In the genomic region with DNA sequence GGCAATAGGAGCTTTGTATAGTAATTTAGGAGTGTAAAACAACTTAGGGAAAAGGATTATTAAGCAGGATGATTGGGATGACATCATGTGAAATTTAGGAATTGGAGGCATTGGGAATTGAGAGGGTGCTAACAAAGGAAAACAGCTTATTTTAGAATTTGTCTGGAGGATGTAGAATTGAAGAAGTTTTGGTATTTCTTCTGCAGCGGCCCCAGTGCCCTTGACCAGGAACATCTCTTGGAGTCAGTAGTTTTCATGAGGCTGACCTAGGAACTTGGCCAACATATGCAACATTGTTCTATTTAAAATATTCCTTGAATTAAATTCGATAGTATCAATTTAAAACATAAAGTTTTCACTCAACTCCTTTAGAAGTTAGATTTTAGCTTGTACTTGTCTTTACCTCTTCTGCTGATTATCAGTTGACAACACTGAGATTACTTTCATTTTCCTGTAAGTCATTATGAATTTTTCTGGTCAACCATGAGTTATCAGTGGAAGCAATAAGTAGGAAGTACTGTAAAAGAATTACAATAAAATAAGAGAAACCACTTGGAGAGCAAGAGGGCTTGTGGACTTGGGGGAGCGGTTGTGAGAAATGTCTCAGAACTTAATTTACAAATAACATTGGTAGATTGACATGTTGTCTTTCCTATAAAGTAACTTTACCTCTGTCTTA, we compare ENCODE assay signal across 13 cellular contexts. TPM values are rescaled to one million over a fixed set of nuclear protein-coding genes. Genes with fewer than 3 reads are reported as not detected.
A peak's percentile ranks its signal among the peaks of the same experiment; 100 is the strongest.
DNase-seq lines count a peak whose midpoint lies in the region; ATAC-seq, FAIRE-seq and TF ChIP-seq lines count a peak whose summit lies in the region.
"Had no signal": no experiment of that assay in that cellular context is flagged by ENCODE, and none has a peak within 500 bp of the region (broad histone marks: within the 10 kb centered on the region; RNA-seq: fewer than 3 reads in every experiment).

No MANE protein-coding gene starts in this region.

- DNase-seq in stimulated activated naive CD8-positive, alpha-beta T cell treated with anti-CD3 and anti-CD28 coated beads, Interleukin-15, Interleukin-2, amounts not matched to agents 100 U/mL and 50 U/mL, for 24 hours = no peak
- DNase-seq in activated CD8-positive, alpha-beta T cell treated with anti-CD3 and anti-CD28 coated beads, Interleukin-2, amount 10 ng/mL, durations not matched to agents 7 days and 5 days = no peak
- DNase-seq in HepG2 (ENCODE audit: low spot score) = no peak
- DNase-seq in foreskin keratinocyte = no peak
- no peak for DNase-seq in heart right ventricle
- no peak for DNase-seq in DMS114 treated with DMSO at 0.1 percent for 48 hours (lab: John Stamatoyannopoulos, UW; ENCODE audit: unreplicated experiment)
- DNase-seq: activated CD4-positive, alpha-beta T cell treated with anti-CD3 and anti-CD28 coated beads for 1 hour; activated gamma-delta T cell; right lobe of liver; stimulated activated CD8-positive, alpha-beta memory T cell treated with anti-CD3 and anti-CD28 coated beads, Interleukin-4, amount 100 ng/mL, for 48 hours had no signal

- TF ChIP-seq POLR2A in HepG2 (IDR thresholded peaks at IDR 0.05; ENCODE audit: insufficient read depth in 1 of 2, low read depth in 2 of 2, low read length in 2 of 2) = no peak

- intact Hi-C loops in HepG2 (cut with micrococcal nuclease; ENCODE audit: unreplicated experiment) = no loop called here
- intact Hi-C loops in heart right ventricle (cut with DNase I) = loop anchor here in 1 of 10 donors (5.0 kb wide), 1 partner anchor 47 kb away; no protein-coding TSS in a partner anchor

- H3K9me3 ChIP-seq in HepG2 (ENCODE audit: low read length) (no peaks in the 10 kb centered on the region), heart right ventricle (no peaks in the 10 kb centered on the region)
- H3K9me3 ChIP-seq: gastroesophageal sphincter, right lobe of liver had no signal

- peak overlapping the region; percentile 7 for H3K4me3 Mint-ChIP-seq in stimulated activated naive CD8-positive, alpha-beta T cell treated with anti-CD3 and anti-CD28 coated beads, Interleukin-15, Interleukin-2, amounts not matched to agents 100 ng/mL and 50 ng/mL, for 24 hours
- no peak overlapping the region for H3K4me3 Mint-ChIP-seq in activated CD8-positive, alpha-beta T cell treated with anti-CD3 and anti-CD28 coated beads, Interleukin-2, amount 10 ng/mL, durations not matched to agents 7 days and 5 days

- peaks cover 20% of the 10 kb centered on the region for H3K4me1 ChIP-seq in HepG2 (ENCODE audit: insufficient read depth, low read length)
- peaks cover 9% of the 10 kb centered on the region for H3K4me1 ChIP-seq in foreskin keratinocyte
- H3K4me1 ChIP-seq in heart right ventricle = peaks cover 15 to 97% (median 81%) of the 10 kb centered on the region in 9 donors

- H3K9ac ChIP-seq in HepG2 (ENCODE audit: insufficient read depth, low read depth, low read length) = no peak overlapping the region

- peaks cover 21% of the 10 kb centered on the region for H4K20me1 ChIP-seq in HepG2 (ENCODE audit: insufficient read depth, low read length)

- H3K27me3 ChIP-seq in HepG2 (ENCODE audit: control insufficient read depth in 1 of 2, insufficient read depth in 2 of 2, low read length in 2 of 2) (no peaks in the 10 kb centered on the region), foreskin keratinocyte (no peaks in the 10 kb centered on the region), heart right ventricle (no peaks in the 10 kb centered on the region)
- H3K27me3 ChIP-seq: gastroesophageal sphincter, right lobe of liver had no signal

- no TSS peak for BruUV-seq in HepG2 (replicated peaks; lab: Mats Ljungman, UMichigan)

- CTCF ChIA-PET in activated CD8-positive, alpha-beta T cell treated with anti-CD3 and anti-CD28 coated beads, Interleukin-2, amount 10 ng/mL, durations not matched to agents 7 days and 5 days (lab: Charles Lee) = interaction anchor here (0.9 to 1.9 kb wide), 5 partner anchors 11 to 53 kb away, joined by 3 to 9 read pairs (median 3); no protein-coding TSS in a partner anchor
- CTCF ChIA-PET in HepG2 (lab: Yijun Ruan, JAX; ENCODE audit: low intra/inter-chr PET ratio, low total read pairs) = no interaction called here

- H3K36me3 ChIP-seq in HepG2 (replicated peaks in 1 of 2; ENCODE audit: control insufficient read depth in 1 of 2, insufficient read depth in 2 of 2, low read length in 2 of 2) (peaks cover 3 to 18% of the 10 kb centered on the region in 2 experiments), heart right ventricle (peaks cover 0 to 22% (median 3%) of the 10 kb centered on the region in 9 donors)

- TF ChIP-seq EP300 in HepG2 (IDR thresholded peaks at IDR 0.05; ENCODE audit: low read depth in 2 of 2, low read length in 2 of 2) = no peak
- TF ChIP-seq EP300 in HepG2 (CRISPR knock-in tag; IDR thresholded peaks at IDR 0.05; ENCODE audit: borderline replicate concordance) = no peak

- H3K9me3 Mint-ChIP-seq in stimulated activated naive CD8-positive, alpha-beta T cell treated with anti-CD3 and anti-CD28 coated beads, Interleukin-15, Interleukin-2, amounts not matched to agents 100 ng/mL and 50 ng/mL, for 24 hours = no peaks in the 10 kb centered on the region
- no peaks in the 10 kb centered on the region for H3K9me3 Mint-ChIP-seq in activated CD8-positive, alpha-beta T cell treated with anti-CD3 and anti-CD28 coated beads, Interleukin-2, amount 10 ng/mL, durations not matched to agents 7 days and 5 days (ENCODE audit: insufficient read depth)

- H3K27me3 Mint-ChIP-seq in stimulated activated naive CD8-positive, alpha-beta T cell treated with anti-CD3 and anti-CD28 coated beads, Interleukin-15, Interleukin-2, amounts not matched to agents 100 ng/mL and 50 ng/mL, for 24 hours = no peaks in the 10 kb centered on the region
- H3K27me3 Mint-ChIP-seq in activated CD8-positive, alpha-beta T cell treated with anti-CD3 and anti-CD28 coated beads, Interleukin-2, amount 10 ng/mL, durations not matched to agents 7 days and 5 days (ENCODE audit: low read depth) = no peaks in the 10 kb centered on the region

- H3K4me2 ChIP-seq in HepG2 (ENCODE audit: low read depth, low read length) = no peak overlapping the region

- WGBS in HepG2 (ENCODE audit: low lambda C conversion rate) = 96% methylated on average over 3 of the region's 3 CpGs
- WGBS in heart right ventricle, 2 donors = 78 to 86% methylated on average over 3 of the region's 3 CpGs

- peaks cover 89% of the 10 kb centered on the region for H3K79me2 ChIP-seq in HepG2 (ENCODE audit: insufficient read depth, low read length)

- TF ChIP-seq RAD21 in HepG2 (CRISPR knock-in tag; IDR thresholded peaks at IDR 0.05) = no peak

- in situ Hi-C loops in HepG2 (cut with HindIII; ENCODE audit: extremely low pct_ligation_motif_present, low pct_unique_long_range_greater_than_20kb) = no loop called here

- POLR2A ChIA-PET in activated CD8-positive, alpha-beta T cell treated with anti-CD3 and anti-CD28 coated beads, Interleukin-2, amount 10 ng/mL, durations not matched to agents 7 days and 5 days (lab: Charles Lee) = interaction anchor here (0.6 to 1.2 kb wide), 2 partner anchors 10 to 51 kb away, joined by 3 read pairs; no protein-coding TSS in a partner anchor
- POLR2A ChIA-PET in HepG2 (lab: Yijun Ruan, JAX) = no interaction called here

- H3K4me1 Mint-ChIP-seq in stimulated activated naive CD8-positive, alpha-beta T cell treated with anti-CD3 and anti-CD28 coated beads, Interleukin-15, Interleukin-2, amounts not matched to agents 100 ng/mL and 50 ng/mL, for 24 hours (ENCODE audit: low read depth) = peaks cover 91% of the 10 kb centered on the region
- H3K4me1 Mint-ChIP-seq in activated CD8-positive, alpha-beta T cell treated with anti-CD3 and anti-CD28 coated beads, Interleukin-2, amount 10 ng/mL, durations not matched to agents 7 days and 5 days (ENCODE audit: low read depth) = peaks cover 45% of the 10 kb centered on the region

- H3K36me3 Mint-ChIP-seq in stimulated activated naive CD8-positive, alpha-beta T cell treated with anti-CD3 and anti-CD28 coated beads, Interleukin-15, Interleukin-2, amounts not matched to agents 100 ng/mL and 50 ng/mL, for 24 hours (ENCODE audit: low read depth) = peaks cover 36% of the 10 kb centered on the region
- H3K36me3 Mint-ChIP-seq in activated CD8-positive, alpha-beta T cell treated with anti-CD3 and anti-CD28 coated beads, Interleukin-2, amount 10 ng/mL, durations not matched to agents 7 days and 5 days (ENCODE audit: low read depth) = peaks cover 42% of the 10 kb centered on the region

- no peak overlapping the region for H3K27ac ChIP-seq in HepG2 (ENCODE audit: extremely low read length, insufficient read depth, low read length)
- no peak overlapping the region for H3K27ac ChIP-seq in foreskin keratinocyte
- peak overlapping the region in 3 of 10 donors; percentile 22 to 52 (median 33) for H3K27ac ChIP-seq in heart right ventricle
- H3K27ac ChIP-seq: gastroesophageal sphincter, right lobe of liver had no signal

- H3K27ac Mint-ChIP-seq in stimulated activated naive CD8-positive, alpha-beta T cell treated with anti-CD3 and anti-CD28 coated beads, Interleukin-15, Interleukin-2, amounts not matched to agents 100 ng/mL and 50 ng/mL, for 24 hours = peak overlapping the region; percentile 72
- peak overlapping the region; percentile 58 for H3K27ac Mint-ChIP-seq in activated CD8-positive, alpha-beta T cell treated with anti-CD3 and anti-CD28 coated beads, Interleukin-2, amount 10 ng/mL, durations not matched to agents 7 days and 5 days

- TF ChIP-seq CTCF in HepG2 (CRISPR knock-in tag; IDR thresholded peaks at IDR 0.05) (no peak), foreskin keratinocyte (conservative IDR thresholded peaks at IDR 0.05) (no peak), heart right ventricle (IDR thresholded peaks at IDR 0.05) (no peak)

- no peak for FAIRE-seq in HepG2 (lab: Jason Lieb, UNC)

- ATAC-seq in stimulated activated naive CD8-positive, alpha-beta T cell treated with anti-CD3 and anti-CD28 coated beads, Interleukin-15, Interleukin-2, amounts not matched to agents 100 U/mL and 50 U/mL, for 24 hours = no peak
- ATAC-seq in activated CD8-positive, alpha-beta T cell treated with anti-CD3 and anti-CD28 coated beads, Interleukin-2, amount 10 ng/mL, durations not matched to agents 7 days and 5 days = peak; percentile 29
- no peak for ATAC-seq in HepG2
- no peak for ATAC-seq in foreskin keratinocyte
- ATAC-seq in HG03354 (IDR thresholded peaks at IDR 0.05; ENCODE audit: poor library complexity, severe bottlenecking, unreplicated experiment) = no peak
- no peak for ATAC-seq in heart right ventricle
- ATAC-seq: gastroesophageal sphincter had no signal

- H3K4me3 ChIP-seq in HepG2 (replicated peaks in 1 of 3; ENCODE audit: insufficient read depth in 1 of 3, low read depth in 2 of 3, low read length in 3 of 3) = no peak overlapping the region
- no peak overlapping the region for H3K4me3 ChIP-seq in heart right ventricle
- H3K4me3 ChIP-seq: gastroesophageal sphincter, right lobe of liver had no signal

- no peak overlapping the region for H2AFZ ChIP-seq in HepG2 (ENCODE audit: low read length)

RNA-seq across cellular contexts. Expression of gene DYRK1A, which starts 52.8 kb away (rescaled TPM):
- 10 to 100 TPM; 83.2 to 86.1 TPM for total RNA-seq in activated CD8-positive, alpha-beta T cell treated with anti-CD3 and anti-CD28 coated beads, Interleukin-2, amount 10 ng/mL, durations not matched to agents 7 days and 5 days
- total RNA-seq in HepG2 (2016; rRNA removed; fragmentation: Illumina TruSeq; extraction: Trizol) (32.7 and 34.2 TPM in 2 replicates), foreskin keratinocyte (29.0 and 30.1 TPM in 2 replicates), heart right ventricle (10 to 100 TPM; 57.6 to 94.2 (median 75.0) TPM)
- total RNA-seq in HepG2 (2016; cell fraction: cytosol; rRNA removed; fragmentation: Illumina TruSeq; extraction: Trizol; ENCODE audit: low read depth) = 19.1 and 19.6 TPM in 2 replicates
- 30.4 and 33.9 TPM in 2 replicates for total RNA-seq in HepG2 (2016; cell fraction: insoluble cytoplasmic fraction; rRNA removed; fragmentation: Illumina TruSeq; extraction: Trizol)
- total RNA-seq in HepG2 (2016; cell fraction: membrane; rRNA removed; fragmentation: Illumina TruSeq; extraction: Trizol) = 15.6 and 16.1 TPM in 2 replicates
- total RNA-seq in HepG2 (2016; cell fraction: nucleus; rRNA removed; fragmentation: Illumina TruSeq; extraction: Trizol) = 54.9 and 62.8 TPM in 2 replicates
- polyA plus RNA-seq in HepG2 (2011; rRNA removed) (24.6 and 28.2 TPM in 2 replicates), foreskin keratinocyte (4.9 and 5.5 TPM in 2 replicates), heart right ventricle (10 to 100 TPM; 24.7 to 30.6 TPM)
- 14.9 and 16.4 TPM in 2 replicates for polyA plus RNA-seq in HepG2 (2011; cell fraction: cytosol; rRNA removed)
- 31.7 and 39.9 TPM in 2 replicates for polyA plus RNA-seq in HepG2 (2011; cell fraction: nucleus; rRNA removed)
- 10.1 and 12.5 TPM in 2 replicates for polyA plus RNA-seq in HepG2 (2012)
- 0.50 and 0.67 TPM in 2 replicates for polyA plus RNA-seq in HepG2 (2016; cell fraction: cytosol; fragmentation: Illumina TruSeq; extraction: Trizol; ENCODE audit: low read depth)
- 16.1 and 18.0 TPM in 2 replicates for polyA plus RNA-seq in HepG2 (2016; cell fraction: insoluble cytoplasmic fraction; fragmentation: Illumina TruSeq; extraction: Trizol; ENCODE audit: low read depth)
- 2.9 and 3.0 TPM in 2 replicates for polyA plus RNA-seq in HepG2 (2016; cell fraction: membrane; fragmentation: Illumina TruSeq; extraction: Trizol; ENCODE audit: low read depth)
- 25.5 and 28.0 TPM in 2 replicates for polyA plus RNA-seq in HepG2 (2016; cell fraction: nucleus; fragmentation: Illumina TruSeq; extraction: Trizol; ENCODE audit: insufficient read depth, low read depth)
- polyA minus RNA-seq in HepG2 (2011; rRNA and poly(A)+ RNA removed; ENCODE audit: low replicate concordance) = 128 and 208 TPM in 2 replicates
- polyA minus RNA-seq in HepG2 (2011; cell fraction: cytosol; rRNA and poly(A)+ RNA removed) = 25.3 and 30.3 TPM in 2 replicates
- 132 and 133 TPM in 2 replicates for polyA minus RNA-seq in HepG2 (2011; cell fraction: nucleus; rRNA and poly(A)+ RNA removed)
